Comparison of ENCODE assay signal across 18 cellular contexts in the genomic region with DNA sequence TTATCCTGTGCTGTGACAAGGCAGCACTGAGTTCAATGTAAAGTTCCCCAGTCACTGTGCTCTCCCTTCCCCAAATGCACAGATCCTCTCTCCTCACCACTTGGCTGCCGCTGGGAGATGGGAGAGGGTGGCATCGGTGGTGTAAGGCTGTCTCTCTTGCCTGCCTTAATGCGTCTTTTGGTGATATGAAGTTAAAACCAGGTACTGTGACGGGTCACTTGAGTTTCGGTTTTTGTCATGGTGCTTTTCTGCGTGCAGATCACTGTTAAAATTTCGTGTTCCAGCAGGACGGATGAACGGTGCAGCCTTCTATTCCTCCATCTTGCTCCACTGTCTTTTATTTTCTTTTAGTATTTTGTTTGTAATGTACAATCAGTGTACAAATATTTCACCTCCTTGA. TPM values are rescaled to one million over a fixed set of nuclear protein-coding genes. Genes with fewer than 3 reads are reported as not detected.
DNase-seq lines count a peak whose midpoint lies in the region; ATAC-seq, FAIRE-seq and TF ChIP-seq lines count a peak whose summit lies in the region.
"Had no signal": no experiment of that assay in that cellular context is flagged by ENCODE, and none has a peak within 500 bp of the region (broad histone marks: within the 10 kb centered on the region; RNA-seq: fewer than 3 reads in every experiment).

No MANE protein-coding gene starts in this region.

- ATAC-seq in GM18519 (IDR thresholded peaks at IDR 0.05; ENCODE audit: low FRiP score, unreplicated experiment) (peak; percentile 74), GM21390 (IDR thresholded peaks at IDR 0.05; ENCODE audit: unreplicated experiment) (peak; percentile 69), HG03095 (IDR thresholded peaks at IDR 0.05; ENCODE audit: unreplicated experiment) (peak; percentile 67)
- ATAC-seq: gastrocnemius medialis, HCT116, HepG2 had no signal

- TF ChIP-seq CTCF in H1 (IDR thresholded peaks at IDR 0.05; ENCODE audit: control extremely low read depth in 1 of 3, insufficient read depth in 1 of 3, low read depth in 1 of 3, low read length in 3 of 3): no peak

- no peak overlapping the region for H4K91ac ChIP-seq in H1 (replicated peaks; ENCODE audit: insufficient read length, low read length)

- no peak for TF ChIP-seq RAD21 in H1 (IDR thresholded peaks at IDR 0.05 in 1 of 2, conservative IDR thresholded peaks at IDR 0.05 in 1 of 2; ENCODE audit: low read depth in 2 of 2, low read length in 2 of 2)

- no peak overlapping the region for H3K4me2 ChIP-seq in H1 (ENCODE audit: insufficient read depth in 1 of 2, low read depth in 2 of 2, low read length in 2 of 2)

- no peak for FAIRE-seq in H1 (lab: Jason Lieb, UNC)
- FAIRE-seq: HepG2 had no signal

- no peaks in the 10 kb centered on the region for H3K79me1 ChIP-seq in H1 (ENCODE audit: low read depth, low read length)

- no peak overlapping the region for H3K23ac ChIP-seq in H1 (ENCODE audit: insufficient read length)

- no peak overlapping the region for H4K5ac ChIP-seq in H1 (ENCODE audit: insufficient read length, low read depth, low read length)

- H4K20me1 ChIP-seq in H1 (replicated peaks in 1 of 2; ENCODE audit: control insufficient read depth in 1 of 2, insufficient read depth in 2 of 2, low read length in 2 of 2): no peaks in the 10 kb centered on the region

- no peak overlapping the region for H2BK20ac ChIP-seq in H1 (ENCODE audit: low read length)

- H3K23me2 ChIP-seq in H1 (ENCODE audit: low read depth, low read length): no peaks in the 10 kb centered on the region

- POLR2A ChIA-PET in H1 (lab: Charles Lee; ENCODE audit: partially characterized antibody): no interaction called here

- H3K4me3 ChIP-seq in H1 (ENCODE audit: extremely low read depth in 1 of 4, insufficient read depth in 2 of 4, low read depth in 3 of 4, low read length in 4 of 4) (no peak overlapping the region), SJCRH30 (no peak overlapping the region)
- H3K4me3 ChIP-seq: adrenal gland, gastrocnemius medialis, Peyer's patch had no signal

- no peak overlapping the region for H4K8ac ChIP-seq in H1 (ENCODE audit: extremely low read depth, insufficient read depth, low read length)

- 94% methylated on average over 9 of the region's 9 CpGs; no CpG with 5 or more reads in 1 of the 2 experiments for WGBS in H1 (ENCODE audit: extremely low coverage in 1 of 2, insufficient coverage in 1 of 2, insufficient read length in 1 of 2, insufficient replicate concordance in 2 of 2, low coverage in 1 of 2, low lambda C conversion rate in 2 of 2, missing lambda C conversion rate in 1 of 2), 2 experiments

- H3K14ac ChIP-seq in H1 (ENCODE audit: insufficient read length): no peak overlapping the region

- peaks cover 0 to 3% (median 1%) of the 10 kb centered on the region in 4 experiments; a peak in 3 of 7 replicates for H3K4me1 ChIP-seq in H1 (replicated peaks in 1 of 4; ENCODE audit: control insufficient read depth in 3 of 4, insufficient read depth in 4 of 4, low read length in 3 of 4)
- no peaks in the 10 kb centered on the region for H3K4me1 ChIP-seq in SJCRH30
- H3K4me1 ChIP-seq: adrenal gland, BE2C, gastrocnemius medialis, Peyer's patch had no signal

- H2BK120ac ChIP-seq in H1 (replicated peaks; ENCODE audit: low read depth, low read length): no peak overlapping the region

- peak overlapping the region; percentile 3; the same call in 1 of the 2 replicates for H2BK5ac ChIP-seq in H1 (ENCODE audit: low read depth, low read length)

- H3K79me2 ChIP-seq in H1 (ENCODE audit: control insufficient read depth in 1 of 2, insufficient read depth in 2 of 2, low read length in 2 of 2): no peaks in the 10 kb centered on the region

- H3K36me3 ChIP-seq in H1 (ENCODE audit: control insufficient read depth in 2 of 4, insufficient read depth in 4 of 4, low read length in 3 of 4): no peaks in the 10 kb centered on the region
- H3K36me3 ChIP-seq in SJCRH30: no peaks in the 10 kb centered on the region
- H3K36me3 ChIP-seq: adrenal gland, BE2C, gastrocnemius medialis, Peyer's patch had no signal

- H3K9me3 ChIP-seq in H1 (ENCODE audit: insufficient read depth in 2 of 2, low read depth in 1 of 2, low read length in 1 of 2) (no peaks in the 10 kb centered on the region), SJCRH30 (replicated peaks) (no peaks in the 10 kb centered on the region)
- H3K9me3 ChIP-seq: adrenal gland, BE2C, gastrocnemius medialis, Peyer's patch had no signal

- H2BK15ac ChIP-seq in H1 (ENCODE audit: low read length): no peak overlapping the region

- H3K4ac ChIP-seq in H1 (replicated peaks; ENCODE audit: insufficient read length, low read depth, low read length): no peak overlapping the region

- no peak overlapping the region for H3K9ac ChIP-seq in H1 (replicated peaks in 1 of 4; ENCODE audit: extremely low read depth in 1 of 4, low read depth in 3 of 4, low read length in 3 of 4)

- CTCF ChIA-PET in H1 (lab: Charles Lee; ENCODE audit: partially characterized antibody): interaction anchor here (1.3 kb wide), 1 partner anchor 9 kb away, joined by 6 read pairs; no protein-coding TSS in a partner anchor

- H3K27me3 ChIP-seq in H1 (replicated peaks in 1 of 4; ENCODE audit: control insufficient read depth in 3 of 4, extremely low read depth in 1 of 4, insufficient read depth in 3 of 4, low read length in 3 of 4) (no peaks in the 10 kb centered on the region; a peak in 1 of 7 replicates), SJCRH30 (peaks cover 11% of the 10 kb centered on the region)
- H3K27me3 ChIP-seq: adrenal gland, BE2C, gastrocnemius medialis, Peyer's patch had no signal

- no peak overlapping the region for H2BK12ac ChIP-seq in H1 (ENCODE audit: low read depth, low read length)

- H2AK5ac ChIP-seq in H1 (ENCODE audit: low read depth, low read length): no peak overlapping the region

- no peak overlapping the region for H3K27ac ChIP-seq in H1 (ENCODE audit: low read depth, low read length)
- H3K27ac ChIP-seq in SJCRH30: no peak overlapping the region
- H3K27ac ChIP-seq: adrenal gland, gastrocnemius medialis, Peyer's patch had no signal

- no peak overlapping the region for H3K18ac ChIP-seq in H1 (ENCODE audit: extremely low read depth, low read length)

- TF ChIP-seq POLR2A in H1 (IDR thresholded peaks at IDR 0.05; ENCODE audit: control extremely low read depth in 1 of 2, low read depth in 2 of 2, low read length in 2 of 2): no peak

- H3K56ac ChIP-seq in H1 (replicated peaks; ENCODE audit: insufficient read length, low read depth, low read length): no peak overlapping the region

- H2AFZ ChIP-seq in H1 (ENCODE audit: low read length): no peak overlapping the region

- TF ChIP-seq EP300 in H1 (IDR thresholded peaks at IDR 0.05; ENCODE audit: borderline replicate concordance in 1 of 2, low read depth in 2 of 2, low read length in 2 of 2): no peak

- DNase-seq in H1 (ENCODE audit: low read depth in 1 of 2, low spot score in 2 of 2): no peak
- no peak for DNase-seq in NCI-H226
- DNase-seq in EL: no peak
- DNase-seq in AML-193 (lab: John Stamatoyannopoulos, UW): no peak
- no peak for DNase-seq in SJCRH30
- DNase-seq: BE2C, DMS53, gastrocnemius medialis, mammary epithelial cell, NCI-H2107, NCI-H748 treated with DMSO at 0.1 percent for 48 hours had no signal

TF ChIP-seq in H1, 55 proteins besides CTCF, POLR2A, EP300 and RAD21:
- no peak for TF ChIP-seq JUN (IDR thresholded peaks at IDR 0.05; ENCODE audit: low read depth, low read length)
- TF ChIP-seq TBP (IDR thresholded peaks at IDR 0.05; ENCODE audit: low read depth, low read length): no peak
- no peak for TF ChIP-seq RFX5 (IDR thresholded peaks at IDR 0.05; ENCODE audit: borderline replicate concordance, low read depth, low read length)
- TF ChIP-seq CHD2 (IDR thresholded peaks at IDR 0.05; ENCODE audit: low read length): no peak
- TF ChIP-seq EZH2 (IDR thresholded peaks at IDR 0.05; ENCODE audit: low read depth, low read length, severe bottlenecking): no peak
- TF ChIP-seq NANOG (IDR thresholded peaks at IDR 0.05; ENCODE audit: insufficient read depth, low read depth, low read length, poor library complexity, severe bottlenecking): no peak
- TF ChIP-seq CREB1 (IDR thresholded peaks at IDR 0.05): no peak
- no peak for TF ChIP-seq HDAC2 (IDR thresholded peaks at IDR 0.05; ENCODE audit: borderline replicate concordance in 1 of 2, low read depth in 2 of 2, low read length in 2 of 2)
- TF ChIP-seq KDM4A (IDR thresholded peaks at IDR 0.05; ENCODE audit: low read depth, low read length, severe bottlenecking): no peak
- TF ChIP-seq GTF2F1 (IDR thresholded peaks at IDR 0.05; ENCODE audit: borderline replicate concordance, low read depth, low read length): no peak
- no peak for TF ChIP-seq SUZ12 (IDR thresholded peaks at IDR 0.05; ENCODE audit: low read length)
TF ChIP-seq in H1: peak in this region for 0.

RNA-seq across cellular contexts. Expression of a gene that starts 18.6 kb away (rescaled TPM):
- total RNA-seq in H1 (2021; fragmentation: NEBNext Ultra II Directional; extraction: Animal tissue kit (Norgen Biotek cat#: 25700)): 7.9 and 8.0 TPM in 2 replicates
- 4.4 and 5.7 TPM in 2 replicates for polyA plus RNA-seq in H1 (2011; rRNA removed)
- polyA plus RNA-seq in H1 (2011; cell fraction: cytosol; rRNA removed): 6.2 TPM
- polyA plus RNA-seq in H1 (2011; cell fraction: nucleus; rRNA removed): 17.5 TPM
- 4.7 to 8.2 TPM (median 6.0 TPM) in 4 replicates for polyA plus RNA-seq in H1 (2012, experiment 1 of 2)
- polyA plus RNA-seq in H1 (2012, experiment 2 of 2): 5.8 TPM
- polyA plus RNA-seq in H1 (2013, experiment 1 of 2): 9.0 TPM
- 9.1 TPM for polyA plus RNA-seq in H1 (2013, experiment 2 of 2)
- polyA minus RNA-seq in H1 (2011; rRNA and poly(A)+ RNA removed): 5.7 and 6.8 TPM in 2 replicates
- 2.8 TPM for polyA minus RNA-seq in H1 (2011; cell fraction: cytosol; rRNA and poly(A)+ RNA removed)
- 3.1 TPM for polyA minus RNA-seq in H1 (2011; cell fraction: nucleus; rRNA and poly(A)+ RNA removed)
- total RNA-seq in SJCRH30 (2014; rRNA removed; shearing (Covaris generic)): not detected in 2 replicates
